Comparison of ENCODE assay signal across 1 cellular context in the genomic region with DNA sequence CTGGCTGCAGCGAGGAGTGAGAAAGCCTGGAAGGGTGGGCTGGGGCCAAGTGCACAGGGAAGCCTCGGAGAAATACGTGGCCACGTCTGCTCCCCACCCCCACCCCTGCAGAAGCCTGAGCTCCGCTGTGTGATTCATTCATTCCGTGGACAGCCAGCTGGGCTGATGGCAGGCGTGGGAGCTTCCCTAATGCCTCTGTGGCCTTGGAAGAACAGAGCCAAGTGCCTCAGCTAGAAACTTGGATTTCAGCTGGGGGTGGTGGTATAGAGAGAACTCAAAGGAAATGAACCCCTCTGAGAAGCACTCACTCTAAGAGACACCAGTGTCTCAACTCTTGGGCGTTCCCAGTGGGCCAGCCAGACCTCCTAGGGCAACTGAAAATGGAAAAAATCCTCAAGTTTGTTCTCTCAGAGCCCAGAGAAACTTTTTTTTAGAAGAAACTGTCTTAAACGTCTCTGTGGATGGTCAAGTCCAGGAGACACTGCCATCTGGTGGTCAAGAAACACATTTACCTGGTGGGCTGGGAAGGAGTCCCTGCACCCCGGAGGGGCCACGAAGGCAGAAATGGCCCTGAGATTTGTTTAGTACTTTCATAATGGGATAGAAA.
TF ChIP-seq lines count a peak whose summit lies in the region.

No MANE protein-coding gene starts in this region.

TF ChIP-seq in SK-N-SH, 30 proteins besides CTCF, POLR2A, EP300 and RAD21 (continued from another document):
- TF ChIP-seq, protein P1, sequence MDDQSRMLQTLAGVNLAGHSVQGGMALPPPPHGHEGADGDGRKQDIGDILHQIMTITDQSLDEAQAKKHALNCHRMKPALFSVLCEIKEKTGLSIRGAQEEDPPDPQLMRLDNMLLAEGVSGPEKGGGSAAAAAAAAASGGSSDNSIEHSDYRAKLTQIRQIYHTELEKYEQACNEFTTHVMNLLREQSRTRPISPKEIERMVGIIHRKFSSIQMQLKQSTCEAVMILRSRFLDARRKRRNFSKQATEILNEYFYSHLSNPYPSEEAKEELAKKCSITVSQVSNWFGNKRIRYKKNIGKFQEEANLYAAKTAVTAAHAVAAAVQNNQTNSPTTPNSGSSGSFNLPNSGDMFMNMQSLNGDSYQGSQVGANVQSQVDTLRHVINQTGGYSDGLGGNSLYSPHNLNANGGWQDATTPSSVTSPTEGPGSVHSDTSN (IDR thresholded peaks at IDR 0.05): peak; percentile 69
- TF ChIP-seq RCOR1 (IDR thresholded peaks at IDR 0.05; ENCODE audit: low read length): no peak
- peak; percentile 76 for TF ChIP-seq SMC3 (IDR thresholded peaks at IDR 0.05; ENCODE audit: low read depth, low read length)
- TF ChIP-seq, protein P2, sequence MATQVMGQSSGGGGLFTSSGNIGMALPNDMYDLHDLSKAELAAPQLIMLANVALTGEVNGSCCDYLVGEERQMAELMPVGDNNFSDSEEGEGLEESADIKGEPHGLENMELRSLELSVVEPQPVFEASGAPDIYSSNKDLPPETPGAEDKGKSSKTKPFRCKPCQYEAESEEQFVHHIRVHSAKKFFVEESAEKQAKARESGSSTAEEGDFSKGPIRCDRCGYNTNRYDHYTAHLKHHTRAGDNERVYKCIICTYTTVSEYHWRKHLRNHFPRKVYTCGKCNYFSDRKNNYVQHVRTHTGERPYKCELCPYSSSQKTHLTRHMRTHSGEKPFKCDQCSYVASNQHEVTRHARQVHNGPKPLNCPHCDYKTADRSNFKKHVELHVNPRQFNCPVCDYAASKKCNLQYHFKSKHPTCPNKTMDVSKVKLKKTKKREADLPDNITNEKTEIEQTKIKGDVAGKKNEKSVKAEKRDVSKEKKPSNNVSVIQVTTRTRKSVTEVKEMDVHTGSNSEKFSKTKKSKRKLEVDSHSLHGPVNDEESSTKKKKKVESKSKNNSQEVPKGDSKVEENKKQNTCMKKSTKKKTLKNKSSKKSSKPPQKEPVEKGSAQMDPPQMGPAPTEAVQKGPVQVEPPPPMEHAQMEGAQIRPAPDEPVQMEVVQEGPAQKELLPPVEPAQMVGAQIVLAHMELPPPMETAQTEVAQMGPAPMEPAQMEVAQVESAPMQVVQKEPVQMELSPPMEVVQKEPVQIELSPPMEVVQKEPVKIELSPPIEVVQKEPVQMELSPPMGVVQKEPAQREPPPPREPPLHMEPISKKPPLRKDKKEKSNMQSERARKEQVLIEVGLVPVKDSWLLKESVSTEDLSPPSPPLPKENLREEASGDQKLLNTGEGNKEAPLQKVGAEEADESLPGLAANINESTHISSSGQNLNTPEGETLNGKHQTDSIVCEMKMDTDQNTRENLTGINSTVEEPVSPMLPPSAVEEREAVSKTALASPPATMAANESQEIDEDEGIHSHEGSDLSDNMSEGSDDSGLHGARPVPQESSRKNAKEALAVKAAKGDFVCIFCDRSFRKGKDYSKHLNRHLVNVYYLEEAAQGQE (IDR thresholded peaks at IDR 0.05; ENCODE audit: low read depth, low read length): no peak
- TF ChIP-seq RXRA (IDR thresholded peaks at IDR 0.05; ENCODE audit: borderline replicate concordance, low read depth): peak; percentile 45; the same call in 1 of the 2 replicates
- peak; percentile 45 for TF ChIP-seq TEAD4 (IDR thresholded peaks at IDR 0.05; ENCODE audit: borderline replicate concordance, insufficient read depth)
- no peak for TF ChIP-seq FOXM1 (IDR thresholded peaks at IDR 0.05; ENCODE audit: low read depth)
- TF ChIP-seq POLR2AphosphoS5 (IDR thresholded peaks at IDR 0.05; ENCODE audit: low read depth, low read length): peak; percentile 73
- TF ChIP-seq FOSL2 (IDR thresholded peaks at IDR 0.05; ENCODE audit: borderline replicate concordance, low read depth): peak; percentile 87
- no peak for TF ChIP-seq NRF1 (IDR thresholded peaks at IDR 0.05; ENCODE audit: low read depth, low read length)
- TF ChIP-seq FOXJ3 (CRISPR knock-in tag; IDR thresholded peaks at IDR 0.05): no peak
- TF ChIP-seq, protein P3, sequence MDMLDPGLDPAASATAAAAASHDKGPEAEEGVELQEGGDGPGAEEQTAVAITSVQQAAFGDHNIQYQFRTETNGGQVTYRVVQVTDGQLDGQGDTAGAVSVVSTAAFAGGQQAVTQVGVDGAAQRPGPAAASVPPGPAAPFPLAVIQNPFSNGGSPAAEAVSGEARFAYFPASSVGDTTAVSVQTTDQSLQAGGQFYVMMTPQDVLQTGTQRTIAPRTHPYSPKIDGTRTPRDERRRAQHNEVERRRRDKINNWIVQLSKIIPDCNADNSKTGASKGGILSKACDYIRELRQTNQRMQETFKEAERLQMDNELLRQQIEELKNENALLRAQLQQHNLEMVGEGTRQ (IDR thresholded peaks at IDR 0.05; ENCODE audit: borderline replicate concordance, low read depth, low read length): no peak
- TF ChIP-seq MXI1 (IDR thresholded peaks at IDR 0.05; ENCODE audit: low read depth, low read length): no peak
- TF ChIP-seq, protein P4, sequence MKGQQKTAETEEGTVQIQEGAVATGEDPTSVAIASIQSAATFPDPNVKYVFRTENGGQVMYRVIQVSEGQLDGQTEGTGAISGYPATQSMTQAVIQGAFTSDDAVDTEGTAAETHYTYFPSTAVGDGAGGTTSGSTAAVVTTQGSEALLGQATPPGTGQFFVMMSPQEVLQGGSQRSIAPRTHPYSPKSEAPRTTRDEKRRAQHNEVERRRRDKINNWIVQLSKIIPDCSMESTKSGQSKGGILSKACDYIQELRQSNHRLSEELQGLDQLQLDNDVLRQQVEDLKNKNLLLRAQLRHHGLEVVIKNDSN (IDR thresholded peaks at IDR 0.05; ENCODE audit: borderline replicate concordance, low read depth): no peak
- TF ChIP-seq CHD2 (IDR thresholded peaks at IDR 0.05; ENCODE audit: low read length, partially characterized antibody): no peak
- TF ChIP-seq GABPA (IDR thresholded peaks at IDR 0.05; ENCODE audit: low read depth): no peak; the same call in 1 of the 2 replicates
- TF ChIP-seq RFX5 (IDR thresholded peaks at IDR 0.05; ENCODE audit: low read length): no peak
- TF ChIP-seq YY1 (IDR thresholded peaks at IDR 0.05; ENCODE audit: low read depth): 0 out of 2 replicates have a peak, but pooled peaks have one; percentile 64
- TF ChIP-seq EZH2phosphoT487 (IDR thresholded peaks at IDR 0.05; ENCODE audit: borderline replicate concordance, low read depth): no peak
- TF ChIP-seq GATA2 (CRISPR knock-in tag; IDR thresholded peaks at IDR 0.05): no peak
